18 cellular contexts compared by ENCODE assay signal in genomic region chr15:31433101-31433500, GRCh38.
DNase-seq lines count a peak whose midpoint lies in the region; ATAC-seq and TF ChIP-seq lines count a peak whose summit lies in the region.
"Had no signal": no experiment of that assay in that cellular context is flagged by ENCODE, and none has a peak within 500 bp of the region (broad histone marks: within the 10 kb centered on the region; RNA-seq: fewer than 3 reads in every experiment).

No MANE protein-coding gene starts in this region.

- H2AFZ ChIP-seq in DND-41 (ENCODE audit: low read depth, low read length) (no peak overlapping the region), neural progenitor cell (replicated peaks) (no peak overlapping the region)
- H2AFZ ChIP-seq: PC-9 had no signal

- H3K36me3 Mint-ChIP-seq in activated naive CD8-positive, alpha-beta T cell treated with anti-CD3 and anti-CD28 coated beads for 36 hours, result no peaks in the 10 kb centered on the region
- H3K36me3 Mint-ChIP-seq in neural progenitor cell, result no peaks in the 10 kb centered on the region

- H3K4me1 ChIP-seq in DND-41 (ENCODE audit: insufficient read depth, low read length), result peaks cover 50% of the 10 kb centered on the region
- no peaks in the 10 kb centered on the region for H3K4me1 ChIP-seq in neural progenitor cell
- peaks cover 0 to 25% (median 17%) of the 10 kb centered on the region in 3 donors for H3K4me1 ChIP-seq in gastroesophageal sphincter

- H3K79me2 ChIP-seq in DND-41 (ENCODE audit: insufficient read depth, low read length) (no peaks in the 10 kb centered on the region), neural progenitor cell (ENCODE audit: low read depth) (no peaks in the 10 kb centered on the region)

- peaks cover 70% of the 10 kb centered on the region for H3K4me1 Mint-ChIP-seq in activated naive CD8-positive, alpha-beta T cell treated with anti-CD3 and anti-CD28 coated beads for 36 hours
- peaks cover 12% of the 10 kb centered on the region for H3K4me1 Mint-ChIP-seq in neural progenitor cell

- H3K36me3 ChIP-seq in DND-41 (ENCODE audit: insufficient read depth, low read length), result no peaks in the 10 kb centered on the region
- H3K36me3 ChIP-seq in neural progenitor cell, result no peaks in the 10 kb centered on the region
- H3K36me3 ChIP-seq in gastroesophageal sphincter, result no peaks in the 10 kb centered on the region
- H3K36me3 ChIP-seq: brain microvascular endothelial cell, sigmoid colon had no signal

- no peak overlapping the region for H3K9ac ChIP-seq in DND-41 (ENCODE audit: low read depth, low read length)
- no peak overlapping the region for H3K9ac ChIP-seq in neural progenitor cell

- H3K27me3 Mint-ChIP-seq in activated naive CD8-positive, alpha-beta T cell treated with anti-CD3 and anti-CD28 coated beads for 36 hours, result no peaks in the 10 kb centered on the region
- peaks cover 5% of the 10 kb centered on the region for H3K27me3 Mint-ChIP-seq in neural progenitor cell (ENCODE audit: insufficient read depth, low read depth)

- H3K4me3 ChIP-seq in DND-41 (ENCODE audit: low read depth in 1 of 2, low read length in 2 of 2) (no peak overlapping the region), neural progenitor cell (no peak overlapping the region), gastroesophageal sphincter (no peak overlapping the region)
- H3K4me3 ChIP-seq: PC-9, sigmoid colon had no signal

- TF ChIP-seq POLR2A in gastroesophageal sphincter (IDR thresholded peaks at IDR 0.05), result no peak

- WGBS in gastroesophageal sphincter (ENCODE audit: low coverage in 1 of 2), 2 donors, result 84% methylated on average over 4 of the region's 4 CpGs; no CpG with 5 or more reads in 1 of the 2 donors

- no peaks in the 10 kb centered on the region for H3F3A ChIP-seq in neural progenitor cell (ENCODE audit: low read depth)

- peak overlapping the region; percentile 96 for H3K27ac Mint-ChIP-seq in activated naive CD8-positive, alpha-beta T cell treated with anti-CD3 and anti-CD28 coated beads for 36 hours
- H3K27ac Mint-ChIP-seq in neural progenitor cell, result peak overlapping the region; percentile 63

- no peak overlapping the region for H3K4me3 Mint-ChIP-seq in activated naive CD8-positive, alpha-beta T cell treated with anti-CD3 and anti-CD28 coated beads for 36 hours
- no peak overlapping the region for H3K4me3 Mint-ChIP-seq in neural progenitor cell
- H3K4me3 Mint-ChIP-seq: CD14-positive monocyte had no signal

- TF ChIP-seq CTCF in DND-41 (IDR thresholded peaks at IDR 0.05; ENCODE audit: borderline replicate concordance, extremely low read depth, low read length, poor library complexity, severe bottlenecking) (no peak), neural progenitor cell (IDR thresholded peaks at IDR 0.05) (no peak), gastroesophageal sphincter (IDR thresholded peaks at IDR 0.05) (no peak)

- H4K20me1 ChIP-seq in DND-41 (ENCODE audit: insufficient read depth, low read length) (no peaks in the 10 kb centered on the region), neural progenitor cell (ENCODE audit: low read depth) (no peaks in the 10 kb centered on the region)

- peaks cover 3% of the 10 kb centered on the region for H3K9me3 Mint-ChIP-seq in activated naive CD8-positive, alpha-beta T cell treated with anti-CD3 and anti-CD28 coated beads for 36 hours
- no peaks in the 10 kb centered on the region for H3K9me3 Mint-ChIP-seq in neural progenitor cell
- H3K9me3 Mint-ChIP-seq: CD14-positive monocyte had no signal

- H3K27me3 ChIP-seq in DND-41 (ENCODE audit: insufficient read depth, low read length, poor library complexity), result no peaks in the 10 kb centered on the region
- H3K27me3 ChIP-seq in neural progenitor cell, result no peaks in the 10 kb centered on the region
- H3K27me3 ChIP-seq in gastroesophageal sphincter, result no peaks in the 10 kb centered on the region
- H3K27me3 ChIP-seq: brain microvascular endothelial cell, sigmoid colon had no signal

- H3K27ac ChIP-seq in DND-41 (ENCODE audit: low read length) (peak overlapping the region; percentile 99), neural progenitor cell (no peak overlapping the region), gastroesophageal sphincter (no peak overlapping the region)
- H3K27ac ChIP-seq: brain microvascular endothelial cell, PC-9, sigmoid colon, VCaP had no signal

- no peak overlapping the region for H3K4me2 ChIP-seq in DND-41 (ENCODE audit: insufficient read depth, low read length)
- H3K4me2 ChIP-seq in neural progenitor cell, result no peak overlapping the region
- H3K4me2 ChIP-seq: PC-9 had no signal

- H3K9me3 ChIP-seq in DND-41 (ENCODE audit: insufficient read depth, low read length, severe bottlenecking) (no peaks in the 10 kb centered on the region), neural progenitor cell (ENCODE audit: low read depth) (no peaks in the 10 kb centered on the region), gastroesophageal sphincter (no peaks in the 10 kb centered on the region)
- H3K9me3 ChIP-seq: sigmoid colon had no signal

- TF ChIP-seq EP300 in gastroesophageal sphincter (IDR thresholded peaks at IDR 0.05), result no peak

- ATAC-seq in DND-41 (ENCODE audit: insufficient read depth, low read depth) (no peak), GM19452 (IDR thresholded peaks at IDR 0.05; ENCODE audit: unreplicated experiment) (no peak), GM18511 (IDR thresholded peaks at IDR 0.05; ENCODE audit: unreplicated experiment) (no peak), gastroesophageal sphincter (no peak)

- peak; percentile 28 for DNase-seq in NCI-H146 (lab: John Stamatoyannopoulos, UW)
- DNase-seq in NCI-H146 treated with DMSO at 0.1 percent for 48 hours (lab: John Stamatoyannopoulos, UW; ENCODE audit: unreplicated experiment), result no peak
- DNase-seq in DND-41, result no peak
- no peak for DNase-seq in activated naive CD8-positive, alpha-beta T cell treated with anti-CD3 and anti-CD28 coated beads for 36 hours
- no peak for DNase-seq in neural progenitor cell (ENCODE audit: low spot score)
- DNase-seq: 8988T; activated naive CD4-positive, alpha-beta T cell treated with Interleukin-2 at 50 U/mL for 16 hours; brain microvascular endothelial cell; hippocampal formation; NCI-H526 treated with DMSO at 0.1 percent for 48 hours; PC-9; sigmoid colon; stimulated activated CD4-positive, alpha-beta T cell treated with anti-CD3 and anti-CD28 coated beads, Interleukin-2, amount 100 ng/mL, for 48 hours had no signal
